In genomic region chr17:7466644-7467341, GRCh38 we compare ENCODE assay signal across 9 cellular contexts. TPM values are rescaled to one million over a fixed set of nuclear protein-coding genes. Genes with fewer than 3 reads are reported as not detected.
DNase-seq lines count a peak whose midpoint lies in the region; ATAC-seq and TF ChIP-seq lines count a peak whose summit lies in the region.
"Had no signal": no experiment of that assay in that cellular context is flagged by ENCODE, and none has a peak within 500 bp of the region (broad histone marks: within the 10 kb centered on the region; RNA-seq: fewer than 3 reads in every experiment).

No MANE protein-coding gene starts in this region.

- DNase-seq in activated CD4-positive, alpha-beta T cell treated with anti-CD3 and anti-CD28 coated beads, Interleukin-2, amount 10 ng/mL, durations not matched to agents 7 days and 5 days = no peak
- DNase-seq in activated CD4-positive, alpha-beta T cell treated with anti-CD3 and anti-CD28 coated beads for 4 hours = no peak
- peak in 4 of 61 donors; percentile 11 to 47 (median 23) for DNase-seq in caudate nucleus (lab: John Stamatoyannopoulos, UW)
- DNase-seq in lower lobe of right lung = peak; percentile 60
- no peak for DNase-seq in upper lobe of right lung

- POLR2A ChIA-PET in activated CD4-positive, alpha-beta T cell treated with anti-CD3 and anti-CD28 coated beads, Interleukin-2, amount 10 ng/mL, durations not matched to agents 7 days and 5 days (lab: Charles Lee) = no interaction called here

- intact Hi-C loops in lower lobe of right lung (cut with DNase I) = no loop called here
- intact Hi-C loops in upper lobe of right lung (cut with DNase I) = no loop called here

- ATAC-seq in lower lobe of right lung (peak; percentile 22 to 42), upper lobe of right lung (peak; percentile 23), HG03571 (IDR thresholded peaks at IDR 0.05; ENCODE audit: unreplicated experiment) (no peak), GM18520 (IDR thresholded peaks at IDR 0.05; ENCODE audit: unreplicated experiment) (no peak), GM18858 (IDR thresholded peaks at IDR 0.05; ENCODE audit: unreplicated experiment) (no peak)
- ATAC-seq: HCT116 had no signal

- no peaks in the 10 kb centered on the region for H3K27me3 ChIP-seq in lower lobe of right lung (ENCODE audit: low read depth)
- no peaks in the 10 kb centered on the region for H3K27me3 ChIP-seq in upper lobe of right lung

- H3K4me1 ChIP-seq in lower lobe of right lung = peaks cover 55% of the 10 kb centered on the region
- H3K4me1 ChIP-seq in upper lobe of right lung = peaks cover 15% of the 10 kb centered on the region

- no peak overlapping the region for H3K4me3 ChIP-seq in lower lobe of right lung
- no peak overlapping the region for H3K4me3 ChIP-seq in upper lobe of right lung

- no peaks in the 10 kb centered on the region for H3K27me3 Mint-ChIP-seq in activated CD4-positive, alpha-beta T cell treated with anti-CD3 and anti-CD28 coated beads, Interleukin-2, amount 10 ng/mL, durations not matched to agents 7 days and 5 days

- H3K27ac ChIP-seq in caudate nucleus (ENCODE audit: low read depth, low read length) = peak overlapping the region; percentile 21
- H3K27ac ChIP-seq in lower lobe of right lung = peak overlapping the region; percentile 61
- peak overlapping the region; percentile 61 for H3K27ac ChIP-seq in upper lobe of right lung

- H3K36me3 Mint-ChIP-seq in activated CD4-positive, alpha-beta T cell treated with anti-CD3 and anti-CD28 coated beads, Interleukin-2, amount 10 ng/mL, durations not matched to agents 7 days and 5 days (ENCODE audit: low read depth) = peaks cover 13% of the 10 kb centered on the region

- TF ChIP-seq CTCF in lower lobe of right lung (IDR thresholded peaks at IDR 0.05) = no peak
- no peak for TF ChIP-seq CTCF in upper lobe of right lung (IDR thresholded peaks at IDR 0.05)

- CTCF ChIA-PET in activated CD4-positive, alpha-beta T cell treated with anti-CD3 and anti-CD28 coated beads, Interleukin-2, amount 10 ng/mL, durations not matched to agents 7 days and 5 days (lab: Charles Lee) = interaction anchor here (0.5 kb wide), 1 partner anchor 85 kb away, joined by 4 read pairs; no protein-coding TSS in a partner anchor

- no peak overlapping the region for H3K4me3 Mint-ChIP-seq in activated CD4-positive, alpha-beta T cell treated with anti-CD3 and anti-CD28 coated beads, Interleukin-2, amount 10 ng/mL, durations not matched to agents 7 days and 5 days

- H3K9me3 Mint-ChIP-seq in activated CD4-positive, alpha-beta T cell treated with anti-CD3 and anti-CD28 coated beads, Interleukin-2, amount 10 ng/mL, durations not matched to agents 7 days and 5 days = no peaks in the 10 kb centered on the region

- H3K9me3 ChIP-seq in lower lobe of right lung (no peaks in the 10 kb centered on the region), upper lobe of right lung (no peaks in the 10 kb centered on the region)

- H3K4me1 Mint-ChIP-seq in activated CD4-positive, alpha-beta T cell treated with anti-CD3 and anti-CD28 coated beads, Interleukin-2, amount 10 ng/mL, durations not matched to agents 7 days and 5 days = peaks cover 21% of the 10 kb centered on the region

- H3K36me3 ChIP-seq in lower lobe of right lung = peaks cover 49% of the 10 kb centered on the region
- peaks cover 41% of the 10 kb centered on the region for H3K36me3 ChIP-seq in upper lobe of right lung

- peak overlapping the region; percentile 54 for H3K27ac Mint-ChIP-seq in activated CD4-positive, alpha-beta T cell treated with anti-CD3 and anti-CD28 coated beads, Interleukin-2, amount 10 ng/mL, durations not matched to agents 7 days and 5 days

RNA-seq across cellular contexts. Expression of gene ZBTB4, which starts 12.6 kb away (rescaled TPM):
- 10 to 100 TPM; 25.8 to 28.4 TPM for total RNA-seq in activated CD4-positive, alpha-beta T cell treated with anti-CD3 and anti-CD28 coated beads, Interleukin-2, amount 10 ng/mL, durations not matched to agents 7 days and 5 days
- total RNA-seq in lower lobe of right lung (79.0 TPM), upper lobe of right lung (84.7 TPM)

RNA-seq across cellular contexts. Expression of gene SLC35G6, which starts 14.5 kb away (rescaled TPM):
- not detected for total RNA-seq in activated CD4-positive, alpha-beta T cell treated with anti-CD3 and anti-CD28 coated beads, Interleukin-2, amount 10 ng/mL, durations not matched to agents 7 days and 5 days
- not detected for total RNA-seq in lower lobe of right lung
- not detected for total RNA-seq in upper lobe of right lung

RNA-seq across cellular contexts. Expression of gene POLR2A, which starts 17.4 kb away (rescaled TPM):
- 100 to 1,000 TPM; 175 to 201 TPM for total RNA-seq in activated CD4-positive, alpha-beta T cell treated with anti-CD3 and anti-CD28 coated beads, Interleukin-2, amount 10 ng/mL, durations not matched to agents 7 days and 5 days
- total RNA-seq in lower lobe of right lung (101 TPM), upper lobe of right lung (105 TPM)

RNA-seq across cellular contexts. Expression of gene CHRNB1, which starts 21.9 kb away (rescaled TPM):
- 10 to 100 TPM; 18.8 to 19.2 TPM for total RNA-seq in activated CD4-positive, alpha-beta T cell treated with anti-CD3 and anti-CD28 coated beads, Interleukin-2, amount 10 ng/mL, durations not matched to agents 7 days and 5 days
- total RNA-seq in lower lobe of right lung = 8.4 TPM
- total RNA-seq in upper lobe of right lung = 10.1 TPM

RNA-seq across cellular contexts. Expression of gene FGF11, which starts 27.5 kb away (rescaled TPM):
- 1 to 10 TPM; 6.8 to 9.4 TPM for total RNA-seq in activated CD4-positive, alpha-beta T cell treated with anti-CD3 and anti-CD28 coated beads, Interleukin-2, amount 10 ng/mL, durations not matched to agents 7 days and 5 days
- total RNA-seq in lower lobe of right lung = 1.2 TPM
- total RNA-seq in upper lobe of right lung = 1.1 TPM

Comparison
In these comparisons a context has a peak if more than half of its experiments do, and no peak if none do; other contexts are left out.
1. ATAC-seq: peak in lower lobe of right lung (2 of 2) and upper lobe of right lung (single experiment); none in HG03571 (single experiment), GM18520 (single experiment) and GM18858 (single experiment).
2. Peak in every context shown above with its lines, with median percentiles within 50 percentile points of each other: H3K27ac ChIP-seq.